Comparison of ENCODE assay signal across 8 cellular contexts in the genomic region with DNA sequence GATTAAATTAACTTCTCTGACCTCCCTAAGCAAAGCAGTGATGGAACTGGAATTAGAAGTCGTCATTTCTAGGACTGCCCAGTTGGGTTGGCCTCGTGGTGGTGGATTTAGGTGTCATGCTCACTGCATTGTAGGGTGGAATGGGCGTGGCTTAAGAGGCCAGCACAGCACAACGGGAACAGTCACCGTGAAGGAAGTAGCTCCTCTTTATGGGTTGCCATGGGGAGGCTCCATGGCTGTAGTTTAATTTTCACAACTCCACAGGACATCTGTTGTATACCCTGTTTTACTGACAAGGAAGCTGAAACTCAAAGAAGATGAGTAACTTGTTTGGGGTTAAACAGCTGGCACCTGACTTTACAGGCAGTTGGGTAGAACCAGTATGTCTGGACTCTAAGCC.
DNase-seq lines count a peak whose midpoint lies in the region; ATAC-seq and TF ChIP-seq lines count a peak whose summit lies in the region.

No MANE protein-coding gene starts in this region.

- H3K27me3 Mint-ChIP-seq in endodermal cell (ENCODE audit: insufficient read depth): no peaks in the 10 kb centered on the region

- no peak overlapping the region for H3K9ac ChIP-seq in endodermal cell (ENCODE audit: extremely low read depth, low read length, poor library complexity, severe bottlenecking)

- DNase-seq in T-helper 1 cell: peak in 4 of 5 donors; percentile 39 to 80 (median 46)
- DNase-seq in fibroblast of mammary gland (ENCODE audit: low read depth): peak; percentile 3
- DNase-seq in stimulated activated CD8-positive, alpha-beta memory T cell treated with anti-CD3 and anti-CD28 coated beads, Interleukin-7, amount 100 ng/mL, for 48 hours (ENCODE audit: extremely low read depth in 1 of 2, low read depth in 1 of 2): peak; percentile 38 to 74
- DNase-seq in retina: no peak
- no peak for DNase-seq in endodermal cell
- DNase-seq in pons (ENCODE audit: low spot score): no peak

- H3K9me3 Mint-ChIP-seq in endodermal cell: no peaks in the 10 kb centered on the region

- no peaks in the 10 kb centered on the region for H3K27me3 ChIP-seq in endodermal cell (ENCODE audit: control insufficient read depth, insufficient read depth, low read length, poor library complexity, severe bottlenecking)

- H3K4me3 ChIP-seq in fibroblast of mammary gland (ENCODE audit: control insufficient read depth, low read depth, low read length): no peak overlapping the region
- no peak overlapping the region for H3K4me3 ChIP-seq in endodermal cell (ENCODE audit: low read length)

- H3K36me3 ChIP-seq in endodermal cell (ENCODE audit: control insufficient read depth, insufficient read depth, low read length): peaks cover 38% of the 10 kb centered on the region

- no peaks in the 10 kb centered on the region for H3K9me3 ChIP-seq in endodermal cell (ENCODE audit: control insufficient read depth, low read length)

- peak; percentile 37 for ATAC-seq in GM19023 (IDR thresholded peaks at IDR 0.05; ENCODE audit: unreplicated experiment)
- peak; percentile 67 for ATAC-seq in HG02981 (IDR thresholded peaks at IDR 0.05; ENCODE audit: unreplicated experiment)

- H3K27ac Mint-ChIP-seq in endodermal cell: no peak overlapping the region

- H3K4me1 Mint-ChIP-seq in endodermal cell: no peaks in the 10 kb centered on the region

- no peak overlapping the region for H3K4me3 Mint-ChIP-seq in endodermal cell

- 90% methylated on average over 5 of the region's 5 CpGs; no CpG with 5 or more reads in 1 of the 2 experiments for WGBS in endodermal cell (ENCODE audit: insufficient coverage in 1 of 2, insufficient read length in 1 of 2), 2 experiments

- no peak overlapping the region for H3K27ac ChIP-seq in endodermal cell (ENCODE audit: low read depth, low read length)

- H3K4me1 ChIP-seq in endodermal cell (ENCODE audit: control insufficient read depth, insufficient read depth, low read length): no peaks in the 10 kb centered on the region

- TF ChIP-seq CTCF in fibroblast of mammary gland (conservative IDR thresholded peaks at IDR 0.05; ENCODE audit: control insufficient read depth, insufficient read depth, low read depth, low read length) (no peak), endodermal cell (conservative IDR thresholded peaks at IDR 0.05) (no peak)

- H3K36me3 Mint-ChIP-seq in endodermal cell (ENCODE audit: low read depth): peaks cover 22% of the 10 kb centered on the region

Comparison
In these comparisons a context has a peak if more than half of its experiments do, and no peak if none do; other contexts are left out.
1. DNase-seq: peak in T-helper 1 cell (4 of 5), fibroblast of mammary gland (single experiment) and stimulated activated CD8-positive, alpha-beta memory T cell treated with anti-CD3 and anti-CD28 coated beads, Interleukin-7, amount 100 ng/mL, for 48 hours (2 of 2); none in retina (single experiment), endodermal cell (single experiment) and pons (single experiment).